ENCODE assay signal across 27 cellular contexts in genomic region chr9:109493648-109494047, GRCh38. TPM values are rescaled to one million over a fixed set of nuclear protein-coding genes. Genes with fewer than 3 reads are reported as not detected.
"Had no signal": no experiment of that assay in that cellular context is flagged by ENCODE, and none has a peak within 500 bp of the region (broad histone marks: within the 10 kb centered on the region; RNA-seq: fewer than 3 reads in every experiment).

No MANE protein-coding gene starts in this region.

- DNase-seq: activated CD4-positive, alpha-beta memory T cell treated with anti-CD3 and anti-CD28 coated beads, Interleukin-2, amount 10 ng/mL, durations not matched to agents 7 days and 5 days; activated CD4-positive, alpha-beta T cell treated with anti-CD3 and anti-CD28 coated beads for 1 hour; activated CD4-positive, alpha-beta T cell treated with anti-CD3 and anti-CD28 coated beads for 4 hours; activated CD4-positive, alpha-beta T cell treated with anti-CD3 and anti-CD28 coated beads, Interleukin-2, amount 10 ng/mL, durations not matched to agents 7 days and 5 days; activated CD4-positive, alpha-beta T cell treated with anti-CD3 and anti-CD28 coated beads, Interleukin-2, amount 50 U/mL, for 4 hours; activated CD8-positive, alpha-beta memory T cell treated with anti-CD3 and anti-CD28 coated beads, Interleukin-2, amount 50 U/mL, for 48 hours; activated gamma-delta T cell; activated naive CD4-positive, alpha-beta T cell; activated naive CD4-positive, alpha-beta T cell treated with anti-CD3 and anti-CD28 coated beads, Interleukin-2, amount 10 ng/mL, durations not matched to agents 7 days and 5 days; activated naive CD8-positive, alpha-beta T cell treated with anti-CD3 and anti-CD28 coated beads, Interleukin-2, amount 10 ng/mL, durations not matched to agents 7 days and 5 days; activated T-cell treated with anti-CD3 and anti-CD28 coated beads for 4 hours; activated T-cell treated with anti-CD3 and anti-CD28 coated beads, Interleukin-2, amount 50 U/mL, for 24 hours; activated T-cell treated with anti-CD3 and anti-CD28 coated beads, Interleukin-2, amount 50 U/mL, for 72 hours; central memory CD4-positive, alpha-beta T cell; cerebellar nuclear complex; dorsolateral prefrontal cortex; effector memory CD4-positive, alpha-beta T cell; endodermal cell; foreskin fibroblast; head of caudate nucleus; T-helper 17 cell; T1000 had no signal

- FAIRE-seq: frontal cortex had no signal

- H3K27ac ChIP-seq: ascending aorta, breast epithelium, cardiac muscle cell, coronary artery, dorsolateral prefrontal cortex had no signal

RNA-seq across cellular contexts. Expression of gene PTPN3, which starts 4.5 kb away (rescaled TPM):
- total RNA-seq: activated CD4-positive, alpha-beta T cell treated with anti-CD3 and anti-CD28 coated beads, Interleukin-2, amount 10 ng/mL, durations not matched to agents 7 days and 5 days; activated naive CD8-positive, alpha-beta T cell treated with anti-CD3 and anti-CD28 coated beads, Interleukin-2, amount 10 ng/mL, durations not matched to agents 7 days and 5 days; T-helper 17 cell had no signal
